Comparison of ENCODE assay signal across 1 cellular context in genomic region chr6:33323623-33323948, GRCh38.
TF ChIP-seq lines count a peak whose summit lies in the region.

No MANE protein-coding gene starts in this region.

TF ChIP-seq in K562, 482 proteins besides CTCF, POLR2A, EP300 and RAD21 (continued from another document):
- TF ChIP-seq BCLAF1 (IDR thresholded peaks at IDR 0.05; ENCODE audit: borderline replicate concordance in 1 of 2, control insufficient read depth in 1 of 2, low read depth in 2 of 2, low read length in 1 of 2) (no peak), XRCC4 (IDR thresholded peaks at IDR 0.05; ENCODE audit: extremely low read depth, insufficient read depth, insufficient read length) (no peak), BRCA1 (IDR thresholded peaks at IDR 0.05) (no peak), BRCA1 (CRISPR knock-in tag; IDR thresholded peaks at IDR 0.05) (0 out of 2 replicates have a peak, but pooled peaks have one; percentile 72), GATAD2A (IDR thresholded peaks at IDR 0.05) (no peak), POLR3A (IDR thresholded peaks at IDR 0.05; ENCODE audit: borderline replicate concordance, extremely low read depth, insufficient read depth, insufficient read length) (no peak), ZNF584 (CRISPR knock-in tag; IDR thresholded peaks at IDR 0.05; ENCODE audit: low read depth) (no peak), ZNF511 (CRISPR knock-in tag; IDR thresholded peaks at IDR 0.05) (0 out of 2 replicates have a peak, but pooled peaks have one; percentile 0), SMAD1 (IDR thresholded peaks at IDR 0.05; ENCODE audit: low read depth, low read length, partially characterized antibody) (no peak)
